10 cellular contexts compared by ENCODE assay signal in genomic region chr10:92695679-92696605, GRCh38. TPM values are rescaled to one million over a fixed set of nuclear protein-coding genes. Genes with fewer than 3 reads are reported as not detected.
DNase-seq lines count a peak whose midpoint lies in the region; ATAC-seq and TF ChIP-seq lines count a peak whose summit lies in the region.
"Had no signal": no experiment of that assay in that cellular context is flagged by ENCODE, and none has a peak within 500 bp of the region (broad histone marks: within the 10 kb centered on the region; RNA-seq: fewer than 3 reads in every experiment).

No MANE protein-coding gene starts in this region.

- TF ChIP-seq CTCF in activated B cell treated with CpG ODN at 0.5 μM for 24 hours (IDR thresholded peaks at IDR 0.05), result no peak
- no peak for TF ChIP-seq CTCF in hepatocyte (IDR thresholded peaks at IDR 0.05; ENCODE audit: poor library complexity)
- TF ChIP-seq CTCF in psoas muscle (IDR thresholded peaks at IDR 0.05), result no peak

- no peaks in the 10 kb centered on the region for H3K36me3 ChIP-seq in hepatocyte (replicated peaks; ENCODE audit: insufficient read depth, low read depth)
- peaks cover 0 to 10% of the 10 kb centered on the region in 2 donors for H3K36me3 ChIP-seq in psoas muscle (ENCODE audit: insufficient read depth in 1 of 2, low read depth in 1 of 2)

- peak overlapping the region; percentile 90 for H3K27ac Mint-ChIP-seq in activated B cell treated with CpG ODN at 0.5 μM for 24 hours

- H4K20me1 ChIP-seq in hepatocyte (ENCODE audit: insufficient read depth, poor library complexity, severe bottlenecking), result no peaks in the 10 kb centered on the region

- H3K4me2 ChIP-seq in hepatocyte, result peak overlapping the region; percentile 72

- intact Hi-C loops in activated B cell treated with CpG ODN at 0.5 μM for 24 hours (cut with micrococcal nuclease), result no loop called here
- intact Hi-C loops in psoas muscle (cut with DNase I), result loop anchor here in 1 of 2 donors (10.0 kb wide), 1 partner anchor 119 kb away; no protein-coding TSS in a partner anchor

- CTCF ChIA-PET in activated B cell treated with CpG ODN at 0.5 μM for 24 hours (lab: Charles Lee), result no interaction called here

- H3K9me2 ChIP-seq in hepatocyte (replicated peaks; ENCODE audit: insufficient read depth), result no peaks in the 10 kb centered on the region

- POLR2A ChIA-PET in activated B cell treated with CpG ODN at 0.5 μM for 24 hours (lab: Charles Lee), result interaction anchor here (0.6 to 7.5 kb wide), 3 partner anchors 16 to 48 kb away, joined by 3 to 105 read pairs (median 3); no protein-coding TSS in a partner anchor

- H3K9me3 ChIP-seq in hepatocyte (ENCODE audit: low read depth), result no peaks in the 10 kb centered on the region
- H3K9me3 ChIP-seq in psoas muscle, result no peaks in the 10 kb centered on the region

- 16% methylated on average over 52 of the region's 61 CpGs for WGBS in hepatocyte (ENCODE audit: low lambda C conversion rate, missing lambda C conversion rate)
- WGBS in psoas muscle, 3 donors, result 31% methylated on average over 48 to 61 of the region's 61 CpGs

- H3K27me3 ChIP-seq in hepatocyte (peaks cover 74% of the 10 kb centered on the region), psoas muscle (ENCODE audit: insufficient read depth in 3 of 3, low read length in 2 of 3) (peaks cover 0 to 77% (median 21%) of the 10 kb centered on the region in 3 donors)

- H3K27ac ChIP-seq in hepatocyte, result no peak overlapping the region
- no peak overlapping the region for H3K27ac ChIP-seq in psoas muscle

- H3K36me3 Mint-ChIP-seq in activated B cell treated with CpG ODN at 0.5 μM for 24 hours (ENCODE audit: low read depth), result peaks cover 48% of the 10 kb centered on the region

- no peak overlapping the region for H3K4me3 ChIP-seq in hepatocyte
- peak overlapping the region; percentile 39 for H3K4me3 ChIP-seq in psoas muscle

- H2AFZ ChIP-seq in hepatocyte, result peak overlapping the region; percentile 17

- no peaks in the 10 kb centered on the region for H3K79me2 ChIP-seq in hepatocyte

- peaks cover 78% of the 10 kb centered on the region for H3K4me1 Mint-ChIP-seq in activated B cell treated with CpG ODN at 0.5 μM for 24 hours

- H3K27me3 Mint-ChIP-seq in activated B cell treated with CpG ODN at 0.5 μM for 24 hours, result no peaks in the 10 kb centered on the region

- no peaks in the 10 kb centered on the region for H3K9me3 Mint-ChIP-seq in activated B cell treated with CpG ODN at 0.5 μM for 24 hours

- H3K4me1 ChIP-seq in hepatocyte (ENCODE audit: insufficient read depth), result peaks cover 10% of the 10 kb centered on the region
- peaks cover 16% of the 10 kb centered on the region for H3K4me1 ChIP-seq in psoas muscle

- DNase-seq in EL (peak; percentile 73), activated B cell treated with CpG ODN at 0.5 μM for 24 hours (no peak), hepatocyte (ENCODE audit: low spot score) (peak; percentile 61), psoas muscle (peak in 1 of 2 donors; percentile 31), SHP77 (lab: John Stamatoyannopoulos, UW) (no peak), anterior cingulate cortex (lab: John Stamatoyannopoulos, UW) (no peak)
- no peak for DNase-seq in stimulated activated CD4-positive, alpha-beta T cell treated with anti-CD3 and anti-CD28 coated beads, Interleukin-15, amount 100 ng/mL, for 24 hours
- DNase-seq: DMS79 treated with DMSO at 0.1 percent for 48 hours, NCI-H2029 had no signal

- H3K4me3 Mint-ChIP-seq in activated B cell treated with CpG ODN at 0.5 μM for 24 hours, result no peak overlapping the region

- ATAC-seq in activated B cell treated with CpG ODN at 0.5 μM for 24 hours (ENCODE audit: low read depth) (no peak), psoas muscle (peak in 2 of 4 donors; percentile 42 to 46), GM21723 (IDR thresholded peaks at IDR 0.05; ENCODE audit: unreplicated experiment) (no peak)

RNA-seq across cellular contexts. Expression of gene HHEX, which starts 6.2 kb away (rescaled TPM):
- total RNA-seq in activated B cell treated with CpG ODN at 0.5 μM for 24 hours (50.3 and 55.1 TPM in 2 replicates), hepatocyte (13.0 and 15.1 TPM in 2 replicates), psoas muscle (1 to 10 TPM; 1.7 to 3.3 (median 2.6) TPM)
- polyA plus RNA-seq in hepatocyte (14.2 and 18.4 TPM in 2 replicates), psoas muscle (1 to 10 TPM; 1.5 to 2.0 (median 1.9) TPM)

Comparison
In these comparisons a context has a peak if more than half of its experiments do, and no peak if none do; other contexts are left out.
1. DNase-seq: peak in EL (single experiment) and hepatocyte (single experiment); none in activated B cell treated with CpG ODN at 0.5 μM for 24 hours (single experiment), SHP77 (0 of 2), anterior cingulate cortex (0 of 58) and stimulated activated CD4-positive, alpha-beta T cell treated with anti-CD3 and anti-CD28 coated beads, Interleukin-15, amount 100 ng/mL, for 24 hours (single experiment).